ENCODE assay signal across 24 cellular contexts in genomic region chr1:26200413-26200812, GRCh38. TPM values are rescaled to one million over a fixed set of nuclear protein-coding genes. Genes with fewer than 3 reads are reported as not detected.
A peak's percentile ranks its signal among the peaks of the same experiment; 100 is the strongest.
DNase-seq lines count a peak whose midpoint lies in the region; ATAC-seq lines count a peak whose summit lies in the region.
"Had no signal": no experiment of that assay in that cellular context is flagged by ENCODE, and none has a peak within 500 bp of the region (broad histone marks: within the 10 kb centered on the region; RNA-seq: fewer than 3 reads in every experiment).

No MANE protein-coding gene starts in this region.

- CTCF ChIA-PET in T-cell (lab: Charles Lee), result no interaction called here

- H3K9ac ChIP-seq in iPS-20b (ENCODE audit: low read depth, low read length), result no peak overlapping the region
- H3K9ac ChIP-seq: parathyroid adenoma had no signal

- H3K4me3 ChIP-seq in iPS-20b (ENCODE audit: low read length), result peak overlapping the region; percentile 48; the same call in 1 of the 2 replicates
- H3K4me3 ChIP-seq: GM12878, smooth muscle cell, uterus had no signal

- POLR2A ChIA-PET in T-cell (lab: Charles Lee), result no interaction called here

- H3K27ac ChIP-seq in iPS-20b (ENCODE audit: low read length), result no peak overlapping the region
- H3K27ac ChIP-seq: coronary artery, epithelial cell of prostate, parathyroid adenoma had no signal

- H3K27me3 Mint-ChIP-seq in activated naive CD8-positive, alpha-beta T cell, result no peaks in the 10 kb centered on the region
- H3K27me3 Mint-ChIP-seq in activated naive CD8-positive, alpha-beta T cell treated with anti-CD3 and anti-CD28 coated beads, Interleukin-2, amount 50 U/mL, for 24 hours, result no peaks in the 10 kb centered on the region
- H3K27me3 Mint-ChIP-seq in T-cell, result no peaks in the 10 kb centered on the region

- no peaks in the 10 kb centered on the region for H3K9me3 ChIP-seq in iPS-20b (ENCODE audit: insufficient read depth, low read depth, low read length)
- H3K9me3 ChIP-seq: BE2C, uterus had no signal

- no peak for DNase-seq in activated naive CD8-positive, alpha-beta T cell treated with anti-CD3 and anti-CD28 coated beads, Interleukin-2, amount 50 U/mL, for 24 hours
- DNase-seq in T-cell, result no peak
- DNase-seq in SW 1271 (lab: John Stamatoyannopoulos, UW), result no peak
- no peak for DNase-seq in NCI-H1105 treated with DMSO at 0.1 percent for 48 hours (lab: John Stamatoyannopoulos, UW)
- DNase-seq in activated effector memory CD4-positive, alpha-beta T cell treated with Interleukin-2 at 50 U/mL for 16 hours, result no peak
- DNase-seq: activated B cell treated with CpG ODN at 0.5 μM for 24 hours; BE2C; effector CD8-positive, alpha-beta T cell; hippocampal formation; NCI-H1092; NCI-H1694 treated with DMSO at 0.1 percent for 48 hours; SIG-M5 had no signal

- H3K4me1 Mint-ChIP-seq in activated naive CD8-positive, alpha-beta T cell (ENCODE audit: low read depth), result peaks cover 31% of the 10 kb centered on the region
- peaks cover 21% of the 10 kb centered on the region for H3K4me1 Mint-ChIP-seq in activated naive CD8-positive, alpha-beta T cell treated with anti-CD3 and anti-CD28 coated beads, Interleukin-2, amount 50 U/mL, for 24 hours
- peaks cover 30 to 45% (median 41%) of the 10 kb centered on the region in 3 donors for H3K4me1 Mint-ChIP-seq in T-cell
- H3K4me1 Mint-ChIP-seq: activated B cell treated with CpG ODN at 0.5 μM for 24 hours, neural crest cell had no signal

- H3K9me3 Mint-ChIP-seq in activated naive CD8-positive, alpha-beta T cell (ENCODE audit: low read depth), result no peaks in the 10 kb centered on the region
- no peaks in the 10 kb centered on the region for H3K9me3 Mint-ChIP-seq in activated naive CD8-positive, alpha-beta T cell treated with anti-CD3 and anti-CD28 coated beads, Interleukin-2, amount 50 U/mL, for 24 hours
- no peaks in the 10 kb centered on the region for H3K9me3 Mint-ChIP-seq in T-cell
- H3K9me3 Mint-ChIP-seq: activated B cell treated with CpG ODN at 0.5 μM for 24 hours, neural crest cell had no signal

- H3K4me1 ChIP-seq in iPS-20b (ENCODE audit: insufficient read depth, low read length), result no peaks in the 10 kb centered on the region
- H3K4me1 ChIP-seq: BE2C, uterus had no signal

- no peak overlapping the region for H3K4me3 Mint-ChIP-seq in activated naive CD8-positive, alpha-beta T cell
- H3K4me3 Mint-ChIP-seq in activated naive CD8-positive, alpha-beta T cell treated with anti-CD3 and anti-CD28 coated beads, Interleukin-2, amount 50 U/mL, for 24 hours, result no peak overlapping the region
- no peak overlapping the region for H3K4me3 Mint-ChIP-seq in T-cell
- H3K4me3 Mint-ChIP-seq: activated B cell treated with CpG ODN at 0.5 μM for 24 hours, neural crest cell had no signal

- H3K27me3 ChIP-seq in iPS-20b (ENCODE audit: insufficient read depth, low read length), result no peaks in the 10 kb centered on the region; the same call in 1 of the 2 replicates
- H3K27me3 ChIP-seq: BE2C, uterus had no signal

- no peaks in the 10 kb centered on the region for H3K36me3 ChIP-seq in iPS-20b (ENCODE audit: insufficient read depth, low read depth, low read length)
- H3K36me3 ChIP-seq: BE2C, uterus had no signal

- H3K27ac Mint-ChIP-seq in activated naive CD8-positive, alpha-beta T cell, result peak overlapping the region; percentile 3
- no peak overlapping the region for H3K27ac Mint-ChIP-seq in activated naive CD8-positive, alpha-beta T cell treated with anti-CD3 and anti-CD28 coated beads, Interleukin-2, amount 50 U/mL, for 24 hours
- peak overlapping the region; percentile 84 to 92 for H3K27ac Mint-ChIP-seq in T-cell
- H3K27ac Mint-ChIP-seq: activated B cell treated with CpG ODN at 0.5 μM for 24 hours had no signal

- no peak for ATAC-seq in activated naive CD8-positive, alpha-beta T cell treated with anti-CD3 and anti-CD28 coated beads, Interleukin-2, amount 50 U/mL, for 24 hours
- no peak for ATAC-seq in T-cell (replicated peaks in 1 of 4)
- ATAC-seq: GM12878, left lobe of liver had no signal

- H3K36me3 Mint-ChIP-seq in activated naive CD8-positive, alpha-beta T cell, result no peaks in the 10 kb centered on the region
- H3K36me3 Mint-ChIP-seq in activated naive CD8-positive, alpha-beta T cell treated with anti-CD3 and anti-CD28 coated beads, Interleukin-2, amount 50 U/mL, for 24 hours (ENCODE audit: low read depth), result no peaks in the 10 kb centered on the region
- no peaks in the 10 kb centered on the region for H3K36me3 Mint-ChIP-seq in T-cell

RNA-seq across cellular contexts. Expression of gene CATSPER4, which starts 10.0 kb away (rescaled TPM):
- not detected for total RNA-seq in T-cell
- total RNA-seq: activated B cell treated with CpG ODN at 0.5 μM for 24 hours, left lobe of liver, NCI-H460, neural crest cell, smooth muscle cell, temporal lobe, uterus had no signal

RNA-seq across cellular contexts. Expression of gene CNKSR1, which starts 23.1 kb away (rescaled TPM):
- total RNA-seq in T-cell, result 1 to 10 TPM; 2.9 to 6.8 (median 3.6) TPM

RNA-seq across cellular contexts. Expression of gene ZNF593OS, which starts 28.8 kb away (rescaled TPM):
- not detected for total RNA-seq in T-cell
- total RNA-seq: activated B cell treated with CpG ODN at 0.5 μM for 24 hours, left lobe of liver, NCI-H460, neural crest cell, smooth muscle cell, temporal lobe, uterus had no signal

RNA-seq across cellular contexts. Expression of gene ZNF593, which starts 30.7 kb away (rescaled TPM):
- 10 to 100 TPM in 3 of 5 donors, 1 to 10 TPM in 2; 8.5 to 17.7 (median 17.1) TPM for total RNA-seq in T-cell

RNA-seq across cellular contexts. Expression of gene C1orf232, which starts 31.6 kb away (rescaled TPM):
- total RNA-seq in T-cell, result not detected
- total RNA-seq: activated B cell treated with CpG ODN at 0.5 μM for 24 hours, GM12878, left lobe of liver, NCI-H460, neural crest cell, smooth muscle cell, temporal lobe, uterus had no signal
